In the genomic region with DNA sequence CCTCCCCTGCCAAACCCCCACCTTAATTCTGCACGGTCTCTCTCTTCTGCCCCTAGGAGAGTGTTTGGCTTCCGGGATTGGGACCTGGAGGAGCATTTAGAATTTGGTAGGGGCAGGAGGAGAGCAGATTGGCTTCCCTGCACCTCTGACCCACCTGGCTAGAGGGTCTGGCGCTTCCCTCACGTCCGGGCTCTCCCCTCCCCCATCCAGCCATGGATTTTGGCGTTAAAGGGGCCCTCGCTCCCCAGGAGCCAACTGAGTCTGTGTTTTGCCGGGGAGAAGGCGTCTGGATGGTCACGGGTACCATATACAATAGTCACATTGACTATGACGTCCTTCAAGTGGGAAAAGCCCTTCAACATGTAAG, we compare ENCODE assay signal across 21 cellular contexts. TPM values are rescaled to one million over a fixed set of nuclear protein-coding genes. Genes with fewer than 3 reads are reported as not detected.
"Had no signal": no experiment of that assay in that cellular context is flagged by ENCODE, and none has a peak within 500 bp of the region (broad histone marks: within the 10 kb centered on the region; RNA-seq: fewer than 3 reads in every experiment).

No MANE protein-coding gene starts in this region.

- H3K4me1 ChIP-seq: foreskin keratinocyte, psoas muscle, SJCRH30 had no signal

- H3K4me2 ChIP-seq: smooth muscle cell had no signal

- H3K9me3 Mint-ChIP-seq: activated CD4-positive, alpha-beta memory T cell treated with anti-CD3 and anti-CD28 coated beads for 36 hours had no signal

- H3K36me3 ChIP-seq: brain microvascular endothelial cell, lower lobe of right lung, right lobe of liver, SJCRH30, transverse colon had no signal

- DNase-seq: activated CD4-positive, alpha-beta memory T cell treated with anti-CD3 and anti-CD28 coated beads for 36 hours; activated CD8-positive, alpha-beta memory T cell treated with anti-CD3 and anti-CD28 coated beads, Interleukin-2, amount 50 U/mL, for 4 hours; amniotic stem cell; brain microvascular endothelial cell; cortex of kidney; effector CD8-positive, alpha-beta T cell; foreskin keratinocyte; glutamatergic neuron; immature natural killer cell; lower lobe of right lung; psoas muscle; right lobe of liver; SJCRH30; stimulated activated CD4-positive, alpha-beta T cell treated with anti-CD3 and anti-CD28 coated beads, Interleukin-4, amount 100 ng/mL, for 4 hours; stimulated activated CD8-positive, alpha-beta memory T cell treated with anti-CD3 and anti-CD28 coated beads, Interleukin-4, amount 100 ng/mL, for 48 hours; stimulated activated naive CD8-positive, alpha-beta T cell treated with anti-CD3 and anti-CD28 coated beads, Interleukin-15, Interleukin-2, amounts not matched to agents 100 U/mL and 50 U/mL, for 24 hours; T-helper 9 cell; transverse colon had no signal

- H3K27ac Mint-ChIP-seq: immature natural killer cell had no signal

- H3K4me3 ChIP-seq: lower lobe of right lung, psoas muscle, right lobe of liver, SJCRH30, smooth muscle cell, transverse colon had no signal

- H3K9me3 ChIP-seq: lower lobe of right lung, psoas muscle, right lobe of liver, SJCRH30, transverse colon had no signal

- H3K4me3 Mint-ChIP-seq: activated CD4-positive, alpha-beta memory T cell treated with anti-CD3 and anti-CD28 coated beads for 36 hours had no signal

- H3K27ac ChIP-seq: brain microvascular endothelial cell, foreskin keratinocyte, lower lobe of right lung, psoas muscle, right lobe of liver, SJCRH30, transverse colon had no signal

RNA-seq across cellular contexts. Expression of gene HOXD3, which starts 6.5 kb away (rescaled TPM):
- total RNA-seq: activated CD4-positive, alpha-beta memory T cell treated with anti-CD3 and anti-CD28 coated beads for 36 hours; osteocyte; right lobe of liver; SJCRH30; smooth muscle cell had no signal
- polyA plus RNA-seq: immature natural killer cell, smooth muscle cell had no signal

RNA-seq across cellular contexts. Expression of gene HOXD4, which starts 12.3 kb away (rescaled TPM):
- total RNA-seq: activated CD4-positive, alpha-beta memory T cell treated with anti-CD3 and anti-CD28 coated beads for 36 hours; osteocyte; right lobe of liver; SJCRH30; smooth muscle cell had no signal
- polyA plus RNA-seq: immature natural killer cell, smooth muscle cell had no signal

RNA-seq across cellular contexts. Expression of gene HOXD1, which starts 24.8 kb away (rescaled TPM):
- total RNA-seq: activated CD4-positive, alpha-beta memory T cell treated with anti-CD3 and anti-CD28 coated beads for 36 hours; foreskin keratinocyte; neural crest cell; osteocyte; right lobe of liver; smooth muscle cell had no signal
- polyA plus RNA-seq: immature natural killer cell, smooth muscle cell had no signal

RNA-seq across cellular contexts. Expression of gene HOXD8, which starts 34.1 kb away (rescaled TPM):
- total RNA-seq: activated CD4-positive, alpha-beta memory T cell treated with anti-CD3 and anti-CD28 coated beads for 36 hours; neural crest cell; osteocyte had no signal
- polyA plus RNA-seq: immature natural killer cell, smooth muscle cell had no signal

RNA-seq across cellular contexts. Expression of gene HOXD9, which starts 41.1 kb away (rescaled TPM):
- total RNA-seq: activated CD4-positive, alpha-beta memory T cell treated with anti-CD3 and anti-CD28 coated beads for 36 hours; neural crest cell; osteocyte had no signal
- polyA plus RNA-seq: immature natural killer cell had no signal
